1 cellular context compared by ENCODE assay signal in genomic region chr19:5903502-5904301, GRCh38.
TF ChIP-seq lines count a peak whose summit lies in the region.

TSS of gene NDUFA11 (minus strand) at chr19:5903790. CDS start at chr19:5903708, 82 bp downstream.

TF ChIP-seq in HEK293, 187 proteins besides CTCF, POLR2A, EP300 and RAD21 (continued from another document and continues in another):
- TF ChIP-seq ZNF148 (tag by site-specific recombination; IDR thresholded peaks at IDR 0.05; ENCODE audit: borderline replicate concordance) (no peak), ZBTB10 (tag by site-specific recombination; IDR thresholded peaks at IDR 0.05) (no peak), ZNF654 (tag by site-specific recombination; IDR thresholded peaks at IDR 0.05; ENCODE audit: low read depth) (no peak), GLI2 (tag by site-specific recombination; IDR thresholded peaks at IDR 0.05; ENCODE audit: borderline replicate concordance, low read depth) (no peak), ZSCAN30 (tag by site-specific recombination; IDR thresholded peaks at IDR 0.05) (peak; percentile 90), ZBTB44 (tag by site-specific recombination; IDR thresholded peaks at IDR 0.05) (no peak; the same call in 1 of the 2 replicates), ZNF585B (tag by site-specific recombination; IDR thresholded peaks at IDR 0.05) (no peak), ZNF174 (tag by site-specific recombination; IDR thresholded peaks at IDR 0.05) (no peak), ELK4 (IDR thresholded peaks at IDR 0.05; ENCODE audit: borderline replicate concordance, low read depth, low read length) (no peak), ZNF473 (tag by site-specific recombination; IDR thresholded peaks at IDR 0.05) (no peak), ZNF48 (tag by site-specific recombination; IDR thresholded peaks at IDR 0.05) (no peak), REPIN1 (tag by site-specific recombination; IDR thresholded peaks at IDR 0.05; ENCODE audit: low read depth) (peak; percentile 60; the same call in 1 of the 2 replicates), ZNF501 (tag by site-specific recombination; IDR thresholded peaks at IDR 0.05) (peak; percentile 82), ZNF561 (tag by site-specific recombination; IDR thresholded peaks at IDR 0.05; ENCODE audit: borderline replicate concordance) (peak; percentile 86; the same call in 1 of the 2 replicates), ZNF274 (IDR thresholded peaks at IDR 0.05; ENCODE audit: low read length) (no peak), ZNF274 (tag by site-specific recombination; IDR thresholded peaks at IDR 0.05; ENCODE audit: borderline replicate concordance) (no peak), ZFP3 (tag by site-specific recombination; IDR thresholded peaks at IDR 0.05; ENCODE audit: low read depth) (no peak), GLI4 (tag by site-specific recombination; IDR thresholded peaks at IDR 0.05) (peak; percentile 71; the same call in 1 of the 2 replicates), YY2 (tag by site-specific recombination; IDR thresholded peaks at IDR 0.05) (peak; percentile 55; the same call in 1 of the 2 replicates), ZNF555 (tag by site-specific recombination; conservative IDR thresholded peaks at IDR 0.05) (no peak), PBX3 (CRISPR knock-in tag; IDR thresholded peaks at IDR 0.05) (peak; percentile 63; the same call in 1 of the 2 replicates), ZBTB11 (tag by site-specific recombination; conservative IDR thresholded peaks at IDR 0.05; ENCODE audit: low read depth) (no peak; the same call in 1 of the 2 replicates), ZFP37 (tag by site-specific recombination; IDR thresholded peaks at IDR 0.05) (peak; percentile 86), ZNF248 (tag by site-specific recombination; IDR thresholded peaks at IDR 0.05) (no peak), ZNF292 (tag by site-specific recombination; IDR thresholded peaks at IDR 0.05; ENCODE audit: borderline replicate concordance, low read depth) (no peak), ZNF404 (tag by site-specific recombination; IDR thresholded peaks at IDR 0.05) (no peak), INSM2 (tag by site-specific recombination; IDR thresholded peaks at IDR 0.05) (peak; percentile 62), ZNF157 (tag by site-specific recombination; IDR thresholded peaks at IDR 0.05) (no peak), ZNF692 (tag by site-specific recombination; IDR thresholded peaks at IDR 0.05) (peak; percentile 83; the same call in 1 of the 2 replicates), ZNF658 (tag by site-specific recombination; IDR thresholded peaks at IDR 0.05) (no peak), IKZF3 (tag by site-specific recombination; IDR thresholded peaks at IDR 0.05) (0 out of 2 replicates have a peak, but pooled peaks have one; percentile 20), SCRT2 (tag by site-specific recombination; IDR thresholded peaks at IDR 0.05) (peak; percentile 100), ZNF76 (tag by site-specific recombination; IDR thresholded peaks at IDR 0.05; ENCODE audit: borderline replicate concordance, low read depth) (peak; percentile 78; the same call in 1 of the 2 replicates), ZNF510 (tag by site-specific recombination; IDR thresholded peaks at IDR 0.05; ENCODE audit: insufficient replicate concordance) (no peak), OSR2 (tag by site-specific recombination; IDR thresholded peaks at IDR 0.05) (no peak), BCL6B (tag by site-specific recombination; IDR thresholded peaks at IDR 0.05) (no peak), ZNF121 (tag by site-specific recombination; IDR thresholded peaks at IDR 0.05) (no peak), ZNF184 (tag by site-specific recombination; IDR thresholded peaks at IDR 0.05) (no peak), ZNF302 (tag by site-specific recombination; IDR thresholded peaks at IDR 0.05; ENCODE audit: low read depth) (no peak; the same call in 1 of the 2 replicates), ZNF202 (tag by site-specific recombination; IDR thresholded peaks at IDR 0.05; ENCODE audit: borderline replicate concordance) (no peak), ZNF366 (tag by site-specific recombination; conservative IDR thresholded peaks at IDR 0.05) (no peak), ZNF768 (tag by site-specific recombination; IDR thresholded peaks at IDR 0.05) (no peak)
